27 cellular contexts compared by ENCODE assay signal in genomic region chr12:58931518-58931917, GRCh38. TPM values are rescaled to one million over a fixed set of nuclear protein-coding genes. Genes with fewer than 3 reads are reported as not detected.
A peak's percentile ranks its signal among the peaks of the same experiment; 100 is the strongest.
DNase-seq lines count a peak whose midpoint lies in the region; ATAC-seq and TF ChIP-seq lines count a peak whose summit lies in the region.
"Had no signal": no experiment of that assay in that cellular context is flagged by ENCODE, and none has a peak within 500 bp of the region (broad histone marks: within the 10 kb centered on the region; RNA-seq: fewer than 3 reads in every experiment).

No MANE protein-coding gene starts in this region.

- no peak overlapping the region for H3K27ac ChIP-seq in 22Rv1
- H3K27ac ChIP-seq in endodermal cell (ENCODE audit: low read depth, low read length), result no peak overlapping the region
- H3K27ac ChIP-seq: body of pancreas, epithelial cell of prostate, left ventricle myocardium inferior, neutrophil, right atrium auricular region, tibial artery had no signal

- DNase-seq in NCI-H226 (peak; percentile 19), endodermal cell (peak; percentile 62), NCI-H2029 (lab: John Stamatoyannopoulos, UW) (no peak)
- DNase-seq: ACHN; activated CD8-positive, alpha-beta memory T cell treated with anti-CD3 and anti-CD28 coated beads for 24 hours; activated T-cell treated with anti-CD3 and anti-CD28 coated beads, Interleukin-2, amount 50 U/mL, for 72 hours; body of pancreas; CD8-positive, alpha-beta T cell; EL; left ventricle myocardium inferior; NCI-H2029 treated with DMSO at 0.1 percent for 48 hours; NCI-H524; SIG-M5; stimulated activated naive B cell treated with anti-CD40 and anti-IgM and Interleukin-4, amounts not matched to agents 10 μg/mL and 1 μg/mL and 100 μg/mL, for 72 hours; tibial artery had no signal

- no peaks in the 10 kb centered on the region for H3K27me3 ChIP-seq in endodermal cell (ENCODE audit: control insufficient read depth, insufficient read depth, low read length, poor library complexity, severe bottlenecking)
- H3K27me3 ChIP-seq: body of pancreas, neutrophil, right atrium auricular region, tibial artery had no signal

- H3K27me3 Mint-ChIP-seq in endodermal cell (ENCODE audit: insufficient read depth), result no peaks in the 10 kb centered on the region
- H3K27me3 Mint-ChIP-seq: dendritic cell treated with granulocyte-macrophage colony-stimulating factor and Interleukin-4, amounts not matched to agents 40 ng/mL and 50 ng/mL, for 4 days; stimulated activated naive B cell treated with anti-CD40 and anti-IgM and Interleukin-4, amounts not matched to agents 10 μg/mL and 1 μg/mL and 100 μg/mL, for 72 hours had no signal

- H3K4me1 ChIP-seq in endodermal cell (ENCODE audit: control insufficient read depth, insufficient read depth, low read length), result peaks cover 6% of the 10 kb centered on the region
- H3K4me1 ChIP-seq: left ventricle myocardium inferior, right atrium auricular region, tibial artery had no signal

- H3K4me3 Mint-ChIP-seq in endodermal cell, result no peak overlapping the region
- H3K4me3 Mint-ChIP-seq: activated T-cell treated with anti-CD3 and anti-CD28 coated beads, Interleukin-2, amount 50 U/mL, for 72 hours; CD8-positive, alpha-beta T cell; dendritic cell treated with granulocyte-macrophage colony-stimulating factor and Interleukin-4, amounts not matched to agents 40 ng/mL and 50 ng/mL, for 4 days; stimulated activated naive B cell treated with anti-CD40 and anti-IgM and Interleukin-4, amounts not matched to agents 10 μg/mL and 1 μg/mL and 100 μg/mL, for 72 hours; T-helper 2 cell treated with Interferon-gamma antibody and Interleukin-4, amounts not matched to agents 5 μg/mL and 100 μg/mL, for 36 hours had no signal

- TF ChIP-seq CTCF in 22Rv1 (IDR thresholded peaks at IDR 0.05) (peak; percentile 63), GM12874 (IDR thresholded peaks at IDR 0.05; ENCODE audit: insufficient read depth, low read depth, low read length) (peak; percentile 19; the same call in 1 of the 2 replicates), endodermal cell (conservative IDR thresholded peaks at IDR 0.05) (peak; percentile 69)

- 91 to 95% methylated on average over 3 to 4 of the region's 4 CpGs for WGBS in endodermal cell (ENCODE audit: insufficient coverage in 1 of 2, insufficient read length in 1 of 2), 2 experiments

- no peak overlapping the region for H3K9ac ChIP-seq in endodermal cell (ENCODE audit: extremely low read depth, low read length, poor library complexity, severe bottlenecking)

- peaks cover 1% of the 10 kb centered on the region for H3K9me3 Mint-ChIP-seq in endodermal cell
- H3K9me3 Mint-ChIP-seq: CD8-positive, alpha-beta T cell; dendritic cell treated with granulocyte-macrophage colony-stimulating factor and Interleukin-4, amounts not matched to agents 40 ng/mL and 50 ng/mL, for 4 days; stimulated activated naive B cell treated with anti-CD40 and anti-IgM and Interleukin-4, amounts not matched to agents 10 μg/mL and 1 μg/mL and 100 μg/mL, for 72 hours; T-helper 2 cell treated with Interferon-gamma antibody and Interleukin-4, amounts not matched to agents 5 μg/mL and 100 μg/mL, for 36 hours had no signal

- no peak overlapping the region for H3K27ac Mint-ChIP-seq in endodermal cell
- H3K27ac Mint-ChIP-seq: activated naive CD4-positive, alpha-beta T cell treated with anti-CD3 and anti-CD28 coated beads, Interleukin-2, amount 50 U/mL, for 72 hours; activated T-cell treated with anti-CD3 and anti-CD28 coated beads, Interleukin-2, amount 50 U/mL, for 72 hours; CD8-positive, alpha-beta T cell; dendritic cell treated with granulocyte-macrophage colony-stimulating factor and Interleukin-4, amounts not matched to agents 40 ng/mL and 50 ng/mL, for 4 days; stimulated activated naive B cell treated with anti-CD40 and anti-IgM and Interleukin-4, amounts not matched to agents 10 μg/mL and 1 μg/mL and 100 μg/mL, for 72 hours; T-helper 2 cell treated with Interferon-gamma antibody and Interleukin-4, amounts not matched to agents 5 μg/mL and 100 μg/mL, for 36 hours had no signal

- H3K4me3 ChIP-seq in endodermal cell (ENCODE audit: low read length), result no peak overlapping the region
- H3K4me3 ChIP-seq: body of pancreas, left ventricle myocardium inferior, right atrium auricular region, tibial artery had no signal

- ATAC-seq in HG02885 (IDR thresholded peaks at IDR 0.05; ENCODE audit: poor library complexity, unreplicated experiment), result no peak
- no peak for ATAC-seq in HG03039 (IDR thresholded peaks at IDR 0.05; ENCODE audit: unreplicated experiment)
- no peak for ATAC-seq in GM21367 (IDR thresholded peaks at IDR 0.05; ENCODE audit: unreplicated experiment)
- ATAC-seq: activated CD4-positive, CD25-positive, alpha-beta regulatory T cell treated with anti-CD3 and anti-CD28 coated beads, Interleukin-2, amount 50 U/mL, for 24 hours; activated naive CD4-positive, alpha-beta T cell treated with anti-CD3 and anti-CD28 coated beads, Interleukin-2, amount 50 U/mL, for 72 hours; activated T-cell treated with anti-CD3 and anti-CD28 coated beads, Interleukin-2, amount 50 U/mL, for 72 hours; body of pancreas; CD8-positive, alpha-beta T cell; stimulated activated naive B cell treated with anti-CD40 and anti-IgM and Interleukin-4, amounts not matched to agents 10 μg/mL and 1 μg/mL and 100 μg/mL, for 72 hours had no signal

- H3K36me3 Mint-ChIP-seq in endodermal cell (ENCODE audit: low read depth), result peaks cover 13% of the 10 kb centered on the region
- H3K36me3 Mint-ChIP-seq: activated naive CD4-positive, alpha-beta T cell treated with anti-CD3 and anti-CD28 coated beads, Interleukin-2, amount 50 U/mL, for 72 hours; CD8-positive, alpha-beta T cell; stimulated activated naive B cell treated with anti-CD40 and anti-IgM and Interleukin-4, amounts not matched to agents 10 μg/mL and 1 μg/mL and 100 μg/mL, for 72 hours had no signal

- H3K9me3 ChIP-seq in endodermal cell (ENCODE audit: control insufficient read depth, low read length), result no peaks in the 10 kb centered on the region
- H3K9me3 ChIP-seq: body of pancreas, left ventricle myocardium inferior, neutrophil, right atrium auricular region, tibial artery had no signal

- no peaks in the 10 kb centered on the region for H3K36me3 ChIP-seq in endodermal cell (ENCODE audit: control insufficient read depth, insufficient read depth, low read length)
- H3K36me3 ChIP-seq: left ventricle myocardium inferior, neutrophil, right atrium auricular region, tibial artery had no signal

- peaks cover 28% of the 10 kb centered on the region for H3K4me1 Mint-ChIP-seq in endodermal cell
- H3K4me1 Mint-ChIP-seq: stimulated activated naive B cell treated with anti-CD40 and anti-IgM and Interleukin-4, amounts not matched to agents 10 μg/mL and 1 μg/mL and 100 μg/mL, for 72 hours had no signal

RNA-seq across cellular contexts. Expression of gene LRIG3, which starts 11.2 kb away (rescaled TPM):
- 100 to 1,000 TPM; 196 to 367 TPM for total RNA-seq in endodermal cell
- polyA plus RNA-seq in endodermal cell (2013, experiment 1 of 2), result 79.3 TPM
- polyA plus RNA-seq in endodermal cell (2013, experiment 2 of 2), result 93.8 TPM
- total RNA-seq: activated naive CD4-positive, alpha-beta T cell treated with anti-CD3 and anti-CD28 coated beads, Interleukin-2, amount 50 U/mL, for 72 hours; CD8-positive, alpha-beta T cell had no signal

Comparison
In these comparisons a context has a peak if more than half of its experiments do, and no peak if none do; other contexts are left out.
1. CTCF ChIP-seq: peak in every context shown above with its lines; median percentile 69 in endodermal cell; 63 in 22Rv1; 19 in GM12874.